8 cellular contexts compared by ENCODE assay signal in the genomic region with DNA sequence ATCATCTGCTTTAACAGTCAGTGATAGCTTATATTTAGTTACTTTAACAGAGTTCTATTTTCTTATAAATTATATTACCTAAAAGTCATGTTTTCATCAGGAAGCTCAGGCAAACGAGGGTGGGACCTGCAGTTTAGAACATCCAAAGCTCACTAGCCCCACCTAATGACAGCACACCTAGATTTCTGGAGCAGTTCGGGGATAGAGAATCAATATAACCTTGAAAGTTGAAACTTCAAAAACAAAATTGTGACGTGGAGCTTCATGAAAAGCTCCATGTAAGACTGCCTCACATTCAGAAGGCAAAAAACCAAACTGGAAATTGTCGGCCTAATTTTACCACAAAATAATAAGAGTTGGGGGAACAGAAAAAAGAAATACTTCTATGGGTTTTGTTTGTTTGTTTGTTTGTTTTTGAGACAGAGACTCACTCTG.
DNase-seq lines count a peak whose midpoint lies in the region; ATAC-seq and TF ChIP-seq lines count a peak whose summit lies in the region.

No MANE protein-coding gene starts in this region.

- no peaks in the 10 kb centered on the region for H3K4me1 ChIP-seq in HCT116 (ENCODE audit: control insufficient read depth in 1 of 2, insufficient read depth in 2 of 2, low read length in 2 of 2)

- no peaks in the 10 kb centered on the region for H3K36me3 ChIP-seq in HCT116 (ENCODE audit: control insufficient read depth in 1 of 2, insufficient read depth in 2 of 2, low read length in 2 of 2)

- H3K4me2 ChIP-seq in HCT116 (ENCODE audit: low read length), result peak overlapping the region; percentile 42; the same call in 1 of the 2 replicates

- DNase-seq in NCI-H1436 (lab: John Stamatoyannopoulos, UW), result peak; percentile 13
- DNase-seq in NCI-H1436 treated with DMSO at 0.1 percent for 48 hours (lab: John Stamatoyannopoulos, UW), result no peak
- peak; percentile 60 for DNase-seq in HCT116 (ENCODE audit: low read depth, low spot score)
- peak; percentile 8 for DNase-seq in NCI-H1105 (lab: John Stamatoyannopoulos, UW)
- DNase-seq in activated CD4-positive, alpha-beta T cell treated with anti-CD3 and anti-CD28 coated beads, Interleukin-2, amount 50 U/mL, for 1 hour, result peak; percentile 18
- peak; percentile 9 for DNase-seq in germinal center (ENCODE audit: low spot score)
- DNase-seq in smooth muscle cell of the brain vasculature (ENCODE audit: low read depth, low spot score), result peak; percentile 36
- no peak for DNase-seq in MV-4-11 (lab: John Stamatoyannopoulos, UW)

- H3K4me3 ChIP-seq in HCT116 (replicated peaks in 1 of 2; ENCODE audit: low read depth in 1 of 2, low read length in 2 of 2), result no peak overlapping the region

- peak; percentile 63 to 68 (median 67); a peak in 5 of 6 replicates for TF ChIP-seq CTCF in HCT116 (IDR thresholded peaks at IDR 0.05 in 2 of 3, conservative IDR thresholded peaks at IDR 0.05 in 1 of 3; ENCODE audit: borderline replicate concordance in 1 of 3, insufficient read depth in 1 of 3, low read depth in 2 of 3, low read length in 2 of 3)

- peak; percentile 84 for TF ChIP-seq RAD21 in HCT116 (IDR thresholded peaks at IDR 0.05; ENCODE audit: low read depth)

- H3K79me2 ChIP-seq in HCT116 (ENCODE audit: insufficient read depth, low read length), result no peaks in the 10 kb centered on the region

- POLR2A ChIA-PET in HCT116 (lab: Charles Lee), result no interaction called here

- CTCF ChIA-PET in HCT116 (lab: Charles Lee), result interaction anchor here (0.5 to 2.4 kb wide), 25 partner anchors 8 to 1033 kb away, joined by 3 to 21 read pairs (median 4); no protein-coding TSS in a partner anchor

- RAD21 ChIA-PET in HCT116 (lab: Charles Lee; ENCODE audit: low non-redundant PET in 1 of 2, low total read pairs in 2 of 2, uncharacterized antibody in 2 of 2, unreplicated experiment in 2 of 2), result interaction anchor here in 1 of 2 experiments (1.1 kb wide), 1 partner anchor 156 kb away, joined by 4 read pairs; no protein-coding TSS in a partner anchor

- no peaks in the 10 kb centered on the region for H3K27me3 ChIP-seq in HCT116 (ENCODE audit: insufficient read depth, low read length)

- peak; percentile 97 for ATAC-seq in HCT116

- BruUV-seq in HCT116 (replicated peaks; lab: Mats Ljungman, UMichigan), result no TSS peak

- no peaks in the 10 kb centered on the region for H3K9me3 ChIP-seq in HCT116 (ENCODE audit: control insufficient read depth in 1 of 2, insufficient read depth in 1 of 2, low read depth in 1 of 2, low read length in 2 of 2)

- H3K27ac ChIP-seq in HCT116 (ENCODE audit: low read depth, low read length), result no peak overlapping the region

- H3K9me2 ChIP-seq in HCT116 (ENCODE audit: insufficient read depth), result no peaks in the 10 kb centered on the region

- H2AFZ ChIP-seq in HCT116 (ENCODE audit: low read depth, low read length, poor library complexity, severe bottlenecking), result peak overlapping the region; percentile 58

- intact Hi-C loops in HCT116 (cut with micrococcal nuclease), result loop anchor here (1.0 to 2.0 kb wide), 2 partner anchors 155 to 322 kb away; no protein-coding TSS in a partner anchor

- no peaks in the 10 kb centered on the region for H4K20me1 ChIP-seq in HCT116 (ENCODE audit: insufficient read depth)

- no peak overlapping the region for H3K9ac ChIP-seq in HCT116 (ENCODE audit: low read length)

- TF ChIP-seq POLR2A in HCT116 (IDR thresholded peaks at IDR 0.05; ENCODE audit: borderline replicate concordance, extremely low read depth, insufficient read depth, insufficient read length), result no peak

TF ChIP-seq in HCT116, 20 proteins besides CTCF, POLR2A, EP300 and RAD21:
- TF ChIP-seq EZH2 (IDR thresholded peaks at IDR 0.05) (no peak), JUND (IDR thresholded peaks at IDR 0.05) (no peak), EGR1 (IDR thresholded peaks at IDR 0.05; ENCODE audit: low read depth) (no peak), SP1 (IDR thresholded peaks at IDR 0.05; ENCODE audit: low read depth) (no peak), EZH2phosphoT487 (IDR thresholded peaks at IDR 0.05; ENCODE audit: borderline replicate concordance) (no peak), TCF7L2 (IDR thresholded peaks at IDR 0.05; ENCODE audit: borderline replicate concordance, extremely low read depth, insufficient read depth, insufficient read length) (no peak)
- TF ChIP-seq, protein P1, sequence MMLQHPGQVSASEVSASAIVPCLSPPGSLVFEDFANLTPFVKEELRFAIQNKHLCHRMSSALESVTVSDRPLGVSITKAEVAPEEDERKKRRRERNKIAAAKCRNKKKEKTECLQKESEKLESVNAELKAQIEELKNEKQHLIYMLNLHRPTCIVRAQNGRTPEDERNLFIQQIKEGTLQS (IDR thresholded peaks at IDR 0.05), result no peak

Comparison
In these comparisons a context has a peak if more than half of its experiments do, and no peak if none do; other contexts are left out.
1. DNase-seq: peak in NCI-H1436 (single experiment), HCT116 (single experiment), NCI-H1105 (single experiment), activated CD4-positive, alpha-beta T cell treated with anti-CD3 and anti-CD28 coated beads, Interleukin-2, amount 50 U/mL, for 1 hour (single experiment), germinal center (single experiment) and smooth muscle cell of the brain vasculature (single experiment); none in NCI-H1436 treated with DMSO at 0.1 percent for 48 hours (single experiment) and MV-4-11 (single experiment).